Comparison of ENCODE assay signal across 16 cellular contexts in genomic region chr11:60866911-60867870, GRCh38. TPM values are rescaled to one million over a fixed set of nuclear protein-coding genes. Genes with fewer than 3 reads are reported as not detected.
DNase-seq lines count a peak whose midpoint lies in the region; ATAC-seq and TF ChIP-seq lines count a peak whose summit lies in the region.
"Had no signal": no experiment of that assay in that cellular context is flagged by ENCODE, and none has a peak within 500 bp of the region (broad histone marks: within the 10 kb centered on the region; RNA-seq: fewer than 3 reads in every experiment).

Gene ZP1 (plus strand): TSS chr11:60867542. CDS start chr11:60867562, 20 bp downstream.

- no peaks in the 10 kb centered on the region for H3F3A ChIP-seq in PC-3 (ENCODE audit: low read length, unreplicated experiment)

- no peaks in the 10 kb centered on the region for H3K36me3 ChIP-seq in IMR-90 (ENCODE audit: control insufficient read depth, insufficient read depth, low read length)
- H3K36me3 ChIP-seq in PC-3 (ENCODE audit: low read depth, low read length), result no peaks in the 10 kb centered on the region
- H3K36me3 ChIP-seq in lower lobe of right lung, result no peaks in the 10 kb centered on the region
- no peaks in the 10 kb centered on the region for H3K36me3 ChIP-seq in gastroesophageal sphincter

- H3K9ac ChIP-seq in IMR-90 (ENCODE audit: low read depth, low read length), result no peak within 1 kb of the TSS
- H3K9ac ChIP-seq in PC-3 (ENCODE audit: low read length), result no peak within 1 kb of the TSS

- no peak within 1 kb of the TSS for H4K5ac ChIP-seq in IMR-90 (ENCODE audit: low read depth, low read length)

- H3K27me3 ChIP-seq in IMR-90 (ENCODE audit: control insufficient read depth, insufficient read depth, low read length) (peaks cover 10% of the 10 kb centered on the region), PC-3 (ENCODE audit: low read length) (no peaks in the 10 kb centered on the region), lower lobe of right lung (ENCODE audit: low read depth) (no peaks in the 10 kb centered on the region), gastroesophageal sphincter (no peaks in the 10 kb centered on the region)

- TF ChIP-seq CTCF in IMR-90 (conservative IDR thresholded peaks at IDR 0.05; ENCODE audit: low read depth, low read length) (no peak), PC-3 (conservative IDR thresholded peaks at IDR 0.05; ENCODE audit: low read depth, low read length) (no peak), lower lobe of right lung (IDR thresholded peaks at IDR 0.05) (no peak), gastroesophageal sphincter (IDR thresholded peaks at IDR 0.05) (no peak), Calu3 (IDR thresholded peaks at IDR 0.05; ENCODE audit: unreplicated experiment) (no peak)

- POLR2A ChIA-PET in IMR-90 (lab: Charles Lee; ENCODE audit: unreplicated experiment) (no interaction called here), PC-3 (lab: Charles Lee; ENCODE audit: unreplicated experiment) (no interaction called here)

- peaks cover 30% of the 10 kb centered on the region for H3K27me3 Mint-ChIP-seq in Calu3 (ENCODE audit: unreplicated experiment)
- H3K27me3 Mint-ChIP-seq: CD4-positive, alpha-beta T cell had no signal

- no peaks in the 10 kb centered on the region for H3K9me3 ChIP-seq in IMR-90 (ENCODE audit: control insufficient read depth, insufficient read depth, low read length)
- H3K9me3 ChIP-seq in PC-3 (ENCODE audit: low read length), result no peaks in the 10 kb centered on the region
- no peaks in the 10 kb centered on the region for H3K9me3 ChIP-seq in lower lobe of right lung
- H3K9me3 ChIP-seq in gastroesophageal sphincter, result no peaks in the 10 kb centered on the region

- no peaks in the 10 kb centered on the region for H3K4me1 Mint-ChIP-seq in Calu3 (ENCODE audit: low read depth, unreplicated experiment)

- H4K91ac ChIP-seq in IMR-90 (ENCODE audit: insufficient read depth, low read depth, low read length), result no peak within 1 kb of the TSS

- H3K9me2 ChIP-seq in PC-3 (replicated peaks; ENCODE audit: low read length), result no peaks in the 10 kb centered on the region

- no peak within 1 kb of the TSS for H2BK120ac ChIP-seq in IMR-90 (ENCODE audit: low read depth, low read length)

- no peak within 1 kb of the TSS for H2BK15ac ChIP-seq in IMR-90 (ENCODE audit: low read depth, low read length)

- no peak within 1 kb of the TSS for H3K14ac ChIP-seq in IMR-90 (replicated peaks; ENCODE audit: low read depth, low read length)

- H3K4me2 ChIP-seq in IMR-90 (ENCODE audit: low read depth, low read length), result no peak within 1 kb of the TSS
- no peak within 1 kb of the TSS for H3K4me2 ChIP-seq in PC-3 (ENCODE audit: low read length)

- 0 out of 2 replicates have a peak within 1 kb of the TSS, but pooled peaks have one; percentile 33 for H3K23ac ChIP-seq in IMR-90 (ENCODE audit: low read depth, low read length)

- H3K36me3 Mint-ChIP-seq in Calu3 (ENCODE audit: insufficient read depth, unreplicated experiment), result no peaks in the 10 kb centered on the region

- H3K4ac ChIP-seq in IMR-90 (ENCODE audit: low read depth, low read length), result no peak within 1 kb of the TSS

- H3K79me1 ChIP-seq in IMR-90 (ENCODE audit: low read depth in 1 of 2, low read length in 2 of 2), result no peaks in the 10 kb centered on the region

- H4K20me1 ChIP-seq in IMR-90 (ENCODE audit: insufficient read depth, low read length), result no peaks in the 10 kb centered on the region
- H4K20me1 ChIP-seq in PC-3 (ENCODE audit: low read length), result no peaks in the 10 kb centered on the region

- no peak within 1 kb of the TSS for H3K27ac Mint-ChIP-seq in Calu3 (ENCODE audit: unreplicated experiment)
- H3K27ac Mint-ChIP-seq: CD4-positive, alpha-beta T cell had no signal

- DNase-seq in DMS153 (lab: John Stamatoyannopoulos, UW), result peak; percentile 74
- no peak for DNase-seq in IMR-90
- DNase-seq in PC-3, result peak; percentile 47
- peak; percentile 34 for DNase-seq in lower lobe of right lung
- DNase-seq in cerebellum (ENCODE audit: low spot score), result no peak
- no peak for DNase-seq in Calu3
- DNase-seq: activated CD4-positive, alpha-beta T cell treated with anti-CD3 and anti-CD28 coated beads for 4 hours; activated naive CD4-positive, alpha-beta T cell; CD4-positive, alpha-beta T cell; central memory CD4-positive, alpha-beta T cell; MV-4-11 had no signal

- TF ChIP-seq EP300 in gastroesophageal sphincter (IDR thresholded peaks at IDR 0.05), result no peak

- peak within 1 kb of the TSS; percentile 1 for H2AFZ ChIP-seq in IMR-90 (replicated peaks; ENCODE audit: low read length, poor library complexity)
- no peak within 1 kb of the TSS for H2AFZ ChIP-seq in PC-3 (ENCODE audit: low read length)

- H3K18ac ChIP-seq in IMR-90 (ENCODE audit: low read depth, low read length), result no peak within 1 kb of the TSS

- H3K79me2 ChIP-seq in PC-3 (ENCODE audit: low read length), result no peaks in the 10 kb centered on the region

- dilution Hi-C loops in IMR-90 (cut with HindIII; ENCODE audit: low sequenced_read_pairs, unreplicated experiment), result no loop called here

- no CpG with 5 or more reads among the region's 13 CpGs for WGBS in IMR-90 (ENCODE audit: extremely low coverage in 2 of 2, insufficient read length in 1 of 2), 2 experiments
- 71 to 74% methylated on average over 2 to 4 of the region's 13 CpGs for WGBS in gastroesophageal sphincter (ENCODE audit: low coverage in 1 of 2), 2 donors

- H3K4me3 Mint-ChIP-seq in Calu3 (ENCODE audit: low read depth, unreplicated experiment), result no peak within 1 kb of the TSS
- H3K4me3 Mint-ChIP-seq: CD4-positive, alpha-beta T cell had no signal

- H2AK5ac ChIP-seq in IMR-90 (ENCODE audit: low read depth, low read length), result no peak within 1 kb of the TSS

- CTCF ChIA-PET in IMR-90 (lab: Yijun Ruan, JAX) (interaction anchor here (0.9 kb wide), 1 partner anchor 20 kb away, joined by 4 read pairs; no protein-coding TSS in a partner anchor), PC-3 (lab: Charles Lee) (no interaction called here), Calu3 (lab: Charles Lee) (interaction anchor here (0.6 kb wide), 1 partner anchor 476 kb away, joined by 6 read pairs; no protein-coding TSS in a partner anchor)

- H3K27ac ChIP-seq in IMR-90 (ENCODE audit: insufficient read depth, low read length) (no peak within 1 kb of the TSS), PC-3 (ENCODE audit: low read length) (no peak within 1 kb of the TSS), lower lobe of right lung (no peak within 1 kb of the TSS), gastroesophageal sphincter (no peak within 1 kb of the TSS)

- H3K4me1 ChIP-seq in IMR-90 (ENCODE audit: control insufficient read depth, insufficient read depth, low read length) (peaks cover 7% of the 10 kb centered on the region), PC-3 (ENCODE audit: insufficient read depth, low read length) (peaks cover 11% of the 10 kb centered on the region), lower lobe of right lung (peaks cover 11% of the 10 kb centered on the region), gastroesophageal sphincter (peaks cover 0 to 27% (median under 1%) of the 10 kb centered on the region in 3 donors)

- TF ChIP-seq POLR2A in IMR-90 (IDR thresholded peaks at IDR 0.05; ENCODE audit: low read depth, low read length) (no peak), gastroesophageal sphincter (IDR thresholded peaks at IDR 0.05) (no peak)

- ATAC-seq in IMR-90 (ENCODE audit: low read depth) (no peak), PC-3 (peak; percentile 53), lower lobe of right lung (no peak), gastroesophageal sphincter (no peak), GM18519 (IDR thresholded peaks at IDR 0.05; ENCODE audit: low FRiP score, unreplicated experiment) (no peak)

- no peak within 1 kb of the TSS for H4K8ac ChIP-seq in IMR-90 (ENCODE audit: low read depth in 2 of 2, low read length in 2 of 2)

- no peak within 1 kb of the TSS for H3K56ac ChIP-seq in IMR-90 (ENCODE audit: extremely low read depth, insufficient read depth, low read length)

- intact Hi-C loops in IMR-90 (cut with micrococcal nuclease) (no loop called here), PC-3 (cut with micrococcal nuclease) (no loop called here), lower lobe of right lung (cut with DNase I) (no loop called here), Calu3 (cut with micrococcal nuclease; ENCODE audit: unreplicated experiment) (no loop called here)

- no peak for TF ChIP-seq RAD21 in IMR-90 (IDR thresholded peaks at IDR 0.05; ENCODE audit: low read length)

- H2BK20ac ChIP-seq in IMR-90 (ENCODE audit: low read depth, low read length), result no peak within 1 kb of the TSS

- BruUV-seq in IMR-90 (replicated peaks; lab: Mats Ljungman, UMichigan) (no TSS peak), PC-3 (replicated peaks; lab: Mats Ljungman, UMichigan) (no TSS peak), Calu3 (replicated peaks; lab: Mats Ljungman, UMichigan) (no TSS peak)

- no peaks in the 10 kb centered on the region for H3K9me3 Mint-ChIP-seq in Calu3 (ENCODE audit: low read depth, unreplicated experiment)
- H3K9me3 Mint-ChIP-seq: CD4-positive, alpha-beta T cell had no signal

- H3K9me1 ChIP-seq in IMR-90 (ENCODE audit: insufficient read depth, low read length), result peaks cover 9% of the 10 kb centered on the region

- H2AK9ac ChIP-seq in IMR-90 (replicated peaks; ENCODE audit: low read depth, low read length, poor library complexity), result no peak within 1 kb of the TSS

- H2BK5ac ChIP-seq in IMR-90 (ENCODE audit: low read depth, low read length, poor library complexity, severe bottlenecking), result no peak within 1 kb of the TSS

- in situ Hi-C loops in IMR-90 (cut with MboI; ENCODE audit: low sequenced_read_pairs), result no loop called here

- H3K4me3 ChIP-seq in IMR-90 (ENCODE audit: insufficient read depth, low read depth, low read length), result no peak within 1 kb of the TSS
- H3K4me3 ChIP-seq in PC-3 (ENCODE audit: low read length), result no peak within 1 kb of the TSS
- no peak within 1 kb of the TSS for H3K4me3 ChIP-seq in lower lobe of right lung
- no peak within 1 kb of the TSS for H3K4me3 ChIP-seq in gastroesophageal sphincter

TF ChIP-seq in IMR-90, 13 proteins besides CTCF, POLR2A, EP300 and RAD21:
- no peak for TF ChIP-seq MXI1 (IDR thresholded peaks at IDR 0.05; ENCODE audit: borderline replicate concordance, low read depth, low read length)
- no peak for TF ChIP-seq NFE2L2 (IDR thresholded peaks at IDR 0.05; ENCODE audit: low read depth, low read length)
- no peak for TF ChIP-seq RFX5 (IDR thresholded peaks at IDR 0.05; ENCODE audit: low read depth, low read length)
- no peak for TF ChIP-seq MAZ (IDR thresholded peaks at IDR 0.05; ENCODE audit: borderline replicate concordance, low read depth, low read length)
- no peak for TF ChIP-seq SMC3 (IDR thresholded peaks at IDR 0.05; ENCODE audit: low read depth, low read length)
- no peak for TF ChIP-seq FOS (IDR thresholded peaks at IDR 0.05; ENCODE audit: low read depth, low read length)
TF ChIP-seq in IMR-90: peak in this region for 0.

RNA-seq across cellular contexts. Expression of gene ZP1, which starts in this region (rescaled TPM):
- total RNA-seq in IMR-90 (2012; rRNA removed) (0.18 and 0.28 TPM in 2 replicates), PC-3 (2014; rRNA removed) (not detected in 2 replicates), lower lobe of right lung (not detected), cerebellum (not detected), gastroesophageal sphincter (not detected), Calu3 (2022) (not detected in 2 replicates)
- polyA plus RNA-seq in IMR-90 (2012; rRNA removed), result 1.2 and 1.6 TPM in 2 replicates
- 1.5 and 3.3 TPM in 2 replicates for polyA plus RNA-seq in IMR-90 (2012; cell fraction: cytosol; rRNA removed)
- 7.4 and 25.0 TPM in 2 replicates for polyA plus RNA-seq in IMR-90 (2012; cell fraction: nucleus; rRNA removed; ENCODE audit: low replicate concordance)
- total RNA-seq: epithelial cell of proximal tubule, mononuclear cell, pulmonary artery endothelial cell had no signal

Comparison
In these comparisons a context has a peak if more than half of its experiments do, and no peak if none do; other contexts are left out.
1. Peak in DNase-seq and ATAC-seq in PC-3; RNA of the gene not detected or under 1 TPM.
2. Peak in DNase-seq in lower lobe of right lung; RNA of the gene not detected or under 1 TPM.